1 cellular context compared by ENCODE assay signal in genomic region chr1:156295391-156295947, GRCh38.
TF ChIP-seq lines count a peak whose summit lies in the region.

GLMP (minus strand) TSS chr1:156295679; CDS start chr1:156295645, 34 bp downstream.

TF ChIP-seq in HepG2, 621 proteins besides CTCF, POLR2A, EP300 and RAD21 (continued from another document):
- no peak for TF ChIP-seq ZBTB39 (CRISPR knock-in tag; IDR thresholded peaks at IDR 0.05)
- peak; percentile 13; the same call in 1 of the 2 replicates for TF ChIP-seq ZNF770 (CRISPR knock-in tag; IDR thresholded peaks at IDR 0.05)
- TF ChIP-seq GATAD1 (CRISPR knock-in tag; IDR thresholded peaks at IDR 0.05), result peak; percentile 92
- TF ChIP-seq ARID5B (CRISPR knock-in tag; IDR thresholded peaks at IDR 0.05), result 0 out of 2 replicates have a peak, but pooled peaks have one; percentile 10
TF ChIP-seq in HepG2: peak in this region for 86.
